ENCODE assay signal across 7 cellular contexts in the genomic region with DNA sequence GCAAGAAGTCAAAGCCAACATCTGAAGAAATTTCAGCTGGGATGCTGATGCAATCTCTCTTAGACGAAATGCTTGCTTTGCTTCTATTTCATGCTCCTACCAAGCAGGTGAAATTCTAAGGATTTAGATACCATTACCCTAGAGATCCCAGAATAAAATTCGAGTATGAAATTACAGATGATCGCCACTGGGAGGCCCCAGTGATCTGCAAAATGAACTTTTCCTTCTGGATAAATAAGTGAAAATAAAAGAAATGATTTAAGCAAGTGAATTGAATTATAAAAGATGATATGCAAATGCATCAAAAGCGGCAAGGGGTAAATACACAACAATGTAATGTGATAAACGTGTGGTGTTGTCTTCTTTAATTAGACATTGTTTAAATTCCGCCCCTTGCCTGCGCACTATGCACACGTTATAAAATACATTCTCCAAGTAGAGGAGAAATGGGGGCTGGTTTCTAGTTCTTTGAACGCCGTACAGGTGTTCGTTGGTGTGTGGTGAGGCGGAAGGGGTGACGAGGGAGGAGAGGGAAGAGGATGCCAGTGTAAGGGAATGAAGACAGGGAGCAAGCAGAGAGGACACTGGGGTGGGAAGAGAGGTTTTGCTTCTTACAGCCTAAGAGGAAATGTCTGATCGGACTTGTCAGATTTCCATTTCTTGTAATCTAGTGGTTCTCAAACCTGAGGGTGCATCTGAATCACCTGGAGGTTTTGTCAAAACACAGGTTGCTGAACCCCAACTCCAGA. TPM values are rescaled to one million over a fixed set of nuclear protein-coding genes. Genes with fewer than 3 reads are reported as not detected.
DNase-seq lines count a peak whose midpoint lies in the region; ATAC-seq and TF ChIP-seq lines count a peak whose summit lies in the region.

No MANE protein-coding gene starts in this region.

- H3K9me3 ChIP-seq in Loucy (ENCODE audit: insufficient read depth, low read depth, low read length) (no peaks in the 10 kb centered on the region), vagina (no peaks in the 10 kb centered on the region)

- no peaks in the 10 kb centered on the region for H3F3A ChIP-seq in Loucy (ENCODE audit: low read depth)

- no peaks in the 10 kb centered on the region for H3K4me1 ChIP-seq in Loucy (ENCODE audit: insufficient read depth, low read length, poor library complexity, severe bottlenecking)
- no peaks in the 10 kb centered on the region for H3K4me1 ChIP-seq in vagina

- H3K4me2 ChIP-seq in Loucy (ENCODE audit: low read depth, low read length, poor library complexity, severe bottlenecking): no peak overlapping the region

- no peak for TF ChIP-seq POLR2A in vagina (IDR thresholded peaks at IDR 0.05)

- no peaks in the 10 kb centered on the region for H4K20me1 ChIP-seq in Loucy (ENCODE audit: insufficient read depth, low read length, poor library complexity, severe bottlenecking)

- no peak overlapping the region for H3K9ac ChIP-seq in Loucy (ENCODE audit: low read depth, low read length, poor library complexity, severe bottlenecking)

- no peaks in the 10 kb centered on the region for H3K9me2 ChIP-seq in Loucy (replicated peaks; ENCODE audit: low read depth, low read length)

- H2AFZ ChIP-seq in Loucy (ENCODE audit: low read length): no peak overlapping the region

- no peaks in the 10 kb centered on the region for H3K27me3 ChIP-seq in Loucy (ENCODE audit: insufficient read depth, low read length, poor library complexity, severe bottlenecking)
- no peaks in the 10 kb centered on the region for H3K27me3 ChIP-seq in vagina

- H3K79me2 ChIP-seq in Loucy (ENCODE audit: insufficient read depth, low read length): no peaks in the 10 kb centered on the region

- DNase-seq in GM10266 (ENCODE audit: extremely low spot score): peak; percentile 14
- peak; percentile 57 for DNase-seq in choroid plexus epithelial cell (ENCODE audit: low read depth)
- peak; percentile 24 for DNase-seq in pons (ENCODE audit: low spot score)
- DNase-seq in vagina (ENCODE audit: extremely low spot score in 2 of 2): no peak

- TF ChIP-seq CTCF in GM10266 (IDR thresholded peaks at IDR 0.05; ENCODE audit: control insufficient read depth, insufficient read depth, low read depth, missing control alignments) (peak; percentile 46), Loucy (conservative IDR thresholded peaks at IDR 0.05; ENCODE audit: low read length) (peak; percentile 72), choroid plexus epithelial cell (conservative IDR thresholded peaks at IDR 0.05; ENCODE audit: low read depth, low read length) (peak; percentile 52), vagina (IDR thresholded peaks at IDR 0.05) (no peak)

- H3K4me3 ChIP-seq in Loucy (ENCODE audit: low read length, poor library complexity, severe bottlenecking) (no peak overlapping the region), choroid plexus epithelial cell (ENCODE audit: low read depth, low read length) (no peak overlapping the region), vagina (no peak overlapping the region)

- H3K36me3 ChIP-seq in Loucy (ENCODE audit: insufficient read depth, low read length): no peaks in the 10 kb centered on the region
- no peaks in the 10 kb centered on the region for H3K36me3 ChIP-seq in vagina

- no peak overlapping the region for H3K27ac ChIP-seq in vagina

- intact Hi-C loops in vagina (cut with DNase I): no loop called here

- no peak for ATAC-seq in HG03108 (IDR thresholded peaks at IDR 0.05; ENCODE audit: unreplicated experiment)
- ATAC-seq in HG02970 (IDR thresholded peaks at IDR 0.05; ENCODE audit: low FRiP score, unreplicated experiment): no peak

RNA-seq across cellular contexts. Expression of a gene that starts 58.0 kb away (rescaled TPM):
- total RNA-seq in vagina: 41.3 TPM

Comparison
In these comparisons a context has a peak if more than half of its experiments do, and no peak if none do; other contexts are left out.
1. DNase-seq: peak in GM10266 (single experiment), choroid plexus epithelial cell (single experiment) and pons (single experiment); none in vagina (0 of 2).
2. CTCF ChIP-seq: peak in GM10266 (single experiment), Loucy (single experiment) and choroid plexus epithelial cell (single experiment); none in vagina (0 of 3).